ENCODE assay signal across 8 cellular contexts in genomic region chr1:183234660-183235476, GRCh38. TPM values are rescaled to one million over a fixed set of nuclear protein-coding genes. Genes with fewer than 3 reads are reported as not detected.
DNase-seq lines count a peak whose midpoint lies in the region; ATAC-seq and TF ChIP-seq lines count a peak whose summit lies in the region.

No MANE protein-coding gene starts in this region.

- ATAC-seq in Right ventricle myocardium inferior = peak; percentile 91
- no peak for ATAC-seq in HG02981 (IDR thresholded peaks at IDR 0.05; ENCODE audit: unreplicated experiment)

- H3K4me2 ChIP-seq in mesendoderm (ENCODE audit: low read length) = peak overlapping the region; percentile 28

- no peak overlapping the region for H2BK15ac ChIP-seq in mesendoderm (replicated peaks; ENCODE audit: low read depth)

- peaks cover 15% of the 10 kb centered on the region for H3K4me1 ChIP-seq in NT2/D1 (ENCODE audit: insufficient read depth, insufficient read length)
- no peaks in the 10 kb centered on the region for H3K4me1 ChIP-seq in endocrine pancreas (ENCODE audit: control insufficient read depth, insufficient read depth, low read length)
- H3K4me1 ChIP-seq in mesendoderm (ENCODE audit: control insufficient read depth, low read depth, low read length) = peaks cover 11% of the 10 kb centered on the region
- H3K4me1 ChIP-seq in vagina = peaks cover 22% of the 10 kb centered on the region

- peak; percentile 74 for DNase-seq in Right ventricle myocardium inferior (ENCODE audit: missing footprints)
- no peak for DNase-seq in cardiac septum (ENCODE audit: low spot score)
- DNase-seq in NT2/D1 (ENCODE audit: low read depth, low spot score) = peak; percentile 96
- peak; percentile 97 for DNase-seq in mesendoderm
- peak in 1 of 2 donors; percentile 98 for DNase-seq in vagina (ENCODE audit: extremely low spot score in 2 of 2)
- DNase-seq in activated CD4-positive, alpha-beta T cell treated with anti-CD3 and anti-CD28 coated beads, Interleukin-2, amount 50 U/mL, for 4 hours = no peak

- H3K18ac ChIP-seq in mesendoderm (ENCODE audit: low read length) = peak overlapping the region; percentile 81

- no peaks in the 10 kb centered on the region for H3K79me2 ChIP-seq in mesendoderm (ENCODE audit: control insufficient read depth, insufficient read depth, low read length)

- H3K4me3 ChIP-seq in NT2/D1 (ENCODE audit: insufficient read length, low read depth) = no peak overlapping the region
- peak overlapping the region; percentile 53 for H3K4me3 ChIP-seq in endocrine pancreas (ENCODE audit: control insufficient read depth, insufficient read depth, low read length)
- H3K4me3 ChIP-seq in mesendoderm (ENCODE audit: low read length) = no peak overlapping the region
- H3K4me3 ChIP-seq in vagina = peak overlapping the region; percentile 8 to 27

- H2AK5ac ChIP-seq in mesendoderm (ENCODE audit: low read length) = no peak overlapping the region

- peak overlapping the region; percentile 78 for H3K4ac ChIP-seq in mesendoderm (ENCODE audit: low read depth, low read length)

- peak overlapping the region; percentile 83 for H3K56ac ChIP-seq in mesendoderm (ENCODE audit: low read length)

- H2BK120ac ChIP-seq in mesendoderm (ENCODE audit: low read depth, low read length) = peak overlapping the region; percentile 29

- intact Hi-C loops in Right ventricle myocardium inferior (cut with DNase I) (loop anchor here (5.0 kb wide), 1 partner anchor 213 kb away; the partner anchor contains the start of gene LAMC1), cardiac septum (cut with DNase I) (loop anchor here (2.0 to 5.0 kb wide), 3 partner anchors 82 to 272 kb away; partner anchors contain the start of gene LAMC1), vagina (cut with DNase I) (loop anchor here (10.0 kb wide), 1 partner anchor 270 kb away; no protein-coding TSS in a partner anchor)

- peak overlapping the region; percentile 94 for H2BK5ac ChIP-seq in mesendoderm (ENCODE audit: low read length)

- TF ChIP-seq POLR2A in vagina (IDR thresholded peaks at IDR 0.05) = no peak

- H3K9me3 ChIP-seq in NT2/D1 (ENCODE audit: insufficient read depth, low read length) (no peaks in the 10 kb centered on the region), endocrine pancreas (ENCODE audit: control insufficient read depth, low read length) (no peaks in the 10 kb centered on the region), vagina (no peaks in the 10 kb centered on the region)

- H4K8ac ChIP-seq in mesendoderm (ENCODE audit: low read depth, low read length) = no peak overlapping the region

- peak; percentile 28 to 66 (median 45) for TF ChIP-seq CTCF in vagina (IDR thresholded peaks at IDR 0.05)

- H3K27me3 ChIP-seq in NT2/D1 (ENCODE audit: insufficient read depth, insufficient read length) = no peaks in the 10 kb centered on the region
- H3K27me3 ChIP-seq in endocrine pancreas (ENCODE audit: control insufficient read depth, insufficient read depth, low read length) = no peaks in the 10 kb centered on the region
- no peaks in the 10 kb centered on the region for H3K27me3 ChIP-seq in mesendoderm (ENCODE audit: insufficient read depth, low read length, poor library complexity)
- no peaks in the 10 kb centered on the region for H3K27me3 ChIP-seq in vagina

- peak overlapping the region; percentile 53 for H3K9ac ChIP-seq in NT2/D1 (ENCODE audit: insufficient read length, low read depth)
- no peak overlapping the region for H3K9ac ChIP-seq in endocrine pancreas (ENCODE audit: control insufficient read depth, insufficient read depth, low read length)
- peak overlapping the region; percentile 32 for H3K9ac ChIP-seq in mesendoderm (ENCODE audit: low read length)

- H3K79me1 ChIP-seq in mesendoderm (ENCODE audit: low read length) = no peaks in the 10 kb centered on the region

- no peak overlapping the region for H4K5ac ChIP-seq in mesendoderm (ENCODE audit: low read length)

- no CpG with 5 or more reads among the region's 15 CpGs for WGBS in mesendoderm (ENCODE audit: extremely low coverage, insufficient coverage, low lambda C conversion rate)

- peaks cover 10% of the 10 kb centered on the region for H3K36me3 ChIP-seq in NT2/D1 (ENCODE audit: insufficient read depth, insufficient read length, low read length)
- no peaks in the 10 kb centered on the region for H3K36me3 ChIP-seq in endocrine pancreas (ENCODE audit: control insufficient read depth, insufficient read depth, low read length)
- H3K36me3 ChIP-seq in mesendoderm (ENCODE audit: control insufficient read depth, insufficient read depth, low read length) = no peaks in the 10 kb centered on the region
- no peaks in the 10 kb centered on the region for H3K36me3 ChIP-seq in vagina

- H3K27ac ChIP-seq in mesendoderm (ENCODE audit: low read depth, low read length) = peak overlapping the region; percentile 93
- H3K27ac ChIP-seq in vagina = peak overlapping the region; percentile 87

- H3K23ac ChIP-seq in mesendoderm (ENCODE audit: low read length) = no peak overlapping the region

RNA-seq across cellular contexts. Expression of gene LAMC2, which starts 48.8 kb away (rescaled TPM):
- total RNA-seq in Right ventricle myocardium inferior (3.8 TPM), cardiac septum (0.40 TPM), vagina (13.3 TPM)
- 6.4 TPM for polyA plus RNA-seq in mesendoderm (2013, experiment 1 of 2)
- 6.9 TPM for polyA plus RNA-seq in mesendoderm (2013, experiment 2 of 2)

Comparison
In these comparisons a context has a peak if more than half of its experiments do, and no peak if none do; other contexts are left out.
1. DNase-seq: peak in Right ventricle myocardium inferior (single experiment), NT2/D1 (single experiment) and mesendoderm (single experiment); none in cardiac septum (single experiment) and activated CD4-positive, alpha-beta T cell treated with anti-CD3 and anti-CD28 coated beads, Interleukin-2, amount 50 U/mL, for 4 hours (0 of 2).
2. H3K4me3 ChIP-seq: peak in endocrine pancreas (single experiment) and vagina (2 of 2); none in NT2/D1 (single experiment) and mesendoderm (single experiment).